16 cellular contexts compared by ENCODE assay signal in genomic region chr10:124165827-124166226, GRCh38.
DNase-seq lines count a peak whose midpoint lies in the region; ATAC-seq and TF ChIP-seq lines count a peak whose summit lies in the region.
"Had no signal": no experiment of that assay in that cellular context is flagged by ENCODE, and none has a peak within 500 bp of the region (broad histone marks: within the 10 kb centered on the region; RNA-seq: fewer than 3 reads in every experiment).

No MANE protein-coding gene starts in this region.

- peaks cover 14 to 34% (median 20%) of the 10 kb centered on the region in 3 donors for H3K27me3 Mint-ChIP-seq in CD14-positive monocyte (ENCODE audit: low read depth in 3 of 3)
- peaks cover under 1% of the 10 kb centered on the region; the same call in 1 of the 2 replicates for H3K27me3 Mint-ChIP-seq in WTC11 (ENCODE audit: low read depth)

- no peak overlapping the region for H3K4me3 Mint-ChIP-seq in CD14-positive monocyte
- H3K4me3 Mint-ChIP-seq in WTC11: no peak overlapping the region
- H3K4me3 Mint-ChIP-seq: CD4-positive, alpha-beta T cell; CD8-positive, alpha-beta T cell had no signal

- H3K4me1 Mint-ChIP-seq in CD14-positive monocyte (peaks cover 3% of the 10 kb centered on the region), WTC11 (peaks cover 5% of the 10 kb centered on the region; the same call in 1 of the 2 replicates)

- DNase-seq in CD14-positive monocyte (ENCODE audit: low spot score) (peak; percentile 6), WTC11 (ENCODE audit: low spot score) (no peak), mesenteric fat pad (ENCODE audit: low spot score) (peak; percentile 2), OCI-M1 (lab: John Stamatoyannopoulos, UW) (no peak), NCI-H2107 (lab: John Stamatoyannopoulos, UW) (no peak)
- DNase-seq: 8988T; ACHN; BE2C; C1 segment of cervical spinal cord; Caco-2; Calu3; CD4-positive, alpha-beta T cell; CD8-positive, alpha-beta T cell; DMS79 treated with DMSO at 0.1 percent for 48 hours; GF-D8 had no signal

- ATAC-seq in WTC11 (no peak), HG03025 (IDR thresholded peaks at IDR 0.05; ENCODE audit: low FRiP score, unreplicated experiment) (no peak)
- ATAC-seq: CD8-positive, alpha-beta T cell had no signal

- H3K9me3 Mint-ChIP-seq in CD14-positive monocyte: peaks cover 7 to 15% (median 9%) of the 10 kb centered on the region in 7 donors
- H3K9me3 Mint-ChIP-seq in WTC11: peaks cover 7% of the 10 kb centered on the region; the same call in 1 of the 2 replicates
- H3K9me3 Mint-ChIP-seq: CD4-positive, alpha-beta T cell; CD8-positive, alpha-beta T cell had no signal

- no peak overlapping the region for H3K27ac Mint-ChIP-seq in CD14-positive monocyte
- H3K27ac Mint-ChIP-seq in WTC11: no peak overlapping the region
- H3K27ac Mint-ChIP-seq: CD4-positive, alpha-beta T cell; CD8-positive, alpha-beta T cell had no signal

- intact Hi-C loops in CD14-positive monocyte (cut with micrococcal nuclease): no loop called here

- POLR2A ChIA-PET in WTC11 (lab: Charles Lee): no interaction called here

- CTCF ChIA-PET in WTC11 (lab: Charles Lee): interaction anchor here (0.9 kb wide), 1 partner anchor 40 kb away, joined by 3 read pairs; no protein-coding TSS in a partner anchor

- no peak for TF ChIP-seq CTCF in CD14-positive monocyte (IDR thresholded peaks at IDR 0.05)
- no peak for TF ChIP-seq CTCF in WTC11 (IDR thresholded peaks at IDR 0.05)

- H3K36me3 Mint-ChIP-seq in CD14-positive monocyte (peaks cover 0 to 3% of the 10 kb centered on the region in 2 donors), WTC11 (no peaks in the 10 kb centered on the region)
- H3K36me3 Mint-ChIP-seq: CD8-positive, alpha-beta T cell had no signal

TF ChIP-seq in WTC11, 78 proteins besides CTCF, POLR2A, EP300 and RAD21:
- TF ChIP-seq HMGA2 (CRISPR knock-in tag; IDR thresholded peaks at IDR 0.05) (peak; percentile 91), FOXK1 (CRISPR knock-in tag; IDR thresholded peaks at IDR 0.05) (no peak)

Comparison
In these comparisons a context has a peak if more than half of its experiments do, and no peak if none do; other contexts are left out.
1. DNase-seq: peak in CD14-positive monocyte (single experiment) and mesenteric fat pad (single experiment); none in WTC11 (single experiment), OCI-M1 (single experiment) and NCI-H2107 (single experiment).